11 cellular contexts compared by ENCODE assay signal in genomic region chr10:5534880-5535856, GRCh38. TPM values are rescaled to one million over a fixed set of nuclear protein-coding genes. Genes with fewer than 3 reads are reported as not detected.
DNase-seq lines count a peak whose midpoint lies in the region; ATAC-seq and TF ChIP-seq lines count a peak whose summit lies in the region.
"Had no signal": no experiment of that assay in that cellular context is flagged by ENCODE, and none has a peak within 500 bp of the region (broad histone marks: within the 10 kb centered on the region; RNA-seq: fewer than 3 reads in every experiment).

No MANE protein-coding gene starts in this region.

- H3K4me1 ChIP-seq in Peyer's patch (no peaks in the 10 kb centered on the region), psoas muscle (no peaks in the 10 kb centered on the region)

- in situ Hi-C loops in ACHN (cut with HindIII; ENCODE audit: low pct_ligation_motif_present, low pct_unique_long_range_greater_than_20kb, low sequenced_read_pairs) = no loop called here

- DNase-seq in EH (ENCODE audit: low read depth) (peak; percentile 60), Peyer's patch (peak in 2 of 3 donors; percentile 7 to 17), fibroblast of mammary gland (ENCODE audit: low read depth) (peak; percentile 90), psoas muscle (peak in 1 of 2 donors; percentile 44), ACHN (no peak), NCI-H526 treated with DMSO at 0.1 percent for 48 hours (lab: John Stamatoyannopoulos, UW) (no peak), HPDE6-E6E7 (ENCODE audit: extremely low spot score) (no peak)

- H3K4me3 ChIP-seq in Peyer's patch (no peak overlapping the region), fibroblast of mammary gland (ENCODE audit: control insufficient read depth, low read depth, low read length) (no peak overlapping the region), psoas muscle (no peak overlapping the region)
- H3K4me3 ChIP-seq: dorsolateral prefrontal cortex had no signal

- no peak for TF ChIP-seq CTCF in Peyer's patch (IDR thresholded peaks at IDR 0.05)
- TF ChIP-seq CTCF in fibroblast of mammary gland (conservative IDR thresholded peaks at IDR 0.05; ENCODE audit: control insufficient read depth, insufficient read depth, low read depth, low read length) = no peak
- no peak for TF ChIP-seq CTCF in psoas muscle (IDR thresholded peaks at IDR 0.05)

- intact Hi-C loops in psoas muscle (cut with DNase I) = no loop called here

- no peak for TF ChIP-seq POLR2A in Peyer's patch (IDR thresholded peaks at IDR 0.05)

- 60 to 63% (median 62%) methylated on average over 8 of the region's 8 CpGs for WGBS in psoas muscle, 3 donors

- no peak overlapping the region for H3K27ac ChIP-seq in Peyer's patch
- H3K27ac ChIP-seq in psoas muscle = peak overlapping the region; percentile 46

- ATAC-seq in psoas muscle (peak in 3 of 4 donors; percentile 55 to 79 (median 65)), GM21515 (IDR thresholded peaks at IDR 0.05; ENCODE audit: unreplicated experiment) (no peak)
- ATAC-seq: activated T-helper 17 cell treated with anti-CD3 and anti-CD28 coated beads, Interleukin-2, amount 50 U/mL, for 72 hours had no signal

- H3K36me3 ChIP-seq in Peyer's patch = no peaks in the 10 kb centered on the region
- H3K36me3 ChIP-seq in psoas muscle (ENCODE audit: insufficient read depth in 1 of 2, low read depth in 1 of 2) = no peaks in the 10 kb centered on the region

- H3K27me3 ChIP-seq in Peyer's patch (no peaks in the 10 kb centered on the region), psoas muscle (ENCODE audit: insufficient read depth in 3 of 3, low read length in 2 of 3) (no peaks in the 10 kb centered on the region)
- H3K27me3 ChIP-seq: dorsolateral prefrontal cortex had no signal

- H3K9me3 ChIP-seq in Peyer's patch (no peaks in the 10 kb centered on the region), psoas muscle (no peaks in the 10 kb centered on the region)

RNA-seq across cellular contexts. Expression of gene CALML3, which starts 10.4 kb away (rescaled TPM):
- total RNA-seq in Peyer's patch (not detected), psoas muscle (not detected)
- under 1 TPM in 1 of 3 donors, not detected in 2; 0.03 TPM for polyA plus RNA-seq in psoas muscle
- total RNA-seq: activated T-helper 17 cell treated with anti-CD3 and anti-CD28 coated beads, Interleukin-2, amount 50 U/mL, for 72 hours; posterior vena cava had no signal

RNA-seq across cellular contexts. Expression of gene CALML5, which starts 35.8 kb away (rescaled TPM):
- total RNA-seq in Peyer's patch (not detected), psoas muscle (not detected)
- polyA plus RNA-seq in psoas muscle = not detected
- total RNA-seq: activated T-helper 17 cell treated with anti-CD3 and anti-CD28 coated beads, Interleukin-2, amount 50 U/mL, for 72 hours; dorsolateral prefrontal cortex; posterior vena cava had no signal

Comparison
In these comparisons a context has a peak if more than half of its experiments do, and no peak if none do; other contexts are left out.
1. DNase-seq: peak in EH (single experiment), Peyer's patch (2 of 3) and fibroblast of mammary gland (single experiment); none in ACHN (single experiment), NCI-H526 treated with DMSO at 0.1 percent for 48 hours (single experiment) and HPDE6-E6E7 (single experiment).